23 cellular contexts compared by ENCODE assay signal in genomic region chr13:97120976-97121375, GRCh38.
"Had no signal": no experiment of that assay in that cellular context is flagged by ENCODE, and none has a peak within 500 bp of the region (broad histone marks: within the 10 kb centered on the region; RNA-seq: fewer than 3 reads in every experiment).

No MANE protein-coding gene starts in this region.

- H3K4me3 ChIP-seq: breast epithelium, coronary artery, hepatocyte, ovary, prostate gland, thoracic aorta, upper lobe of left lung had no signal

- FAIRE-seq: frontal cortex, TTC549 had no signal

- ATAC-seq: left ventricle myocardium superior had no signal

- H3K4me2 ChIP-seq: hepatocyte had no signal

- H3K9me3 ChIP-seq: breast epithelium, neutrophil, ovary, prostate gland, thoracic aorta, upper lobe of left lung had no signal

- H3K27me3 ChIP-seq: breast epithelium, hepatocyte, ovary, upper lobe of left lung had no signal

- DNase-seq: activated B cell treated with CpG ODN at 0.5 μM for 24 hours; activated CD4-positive, alpha-beta T cell treated with anti-CD3 and anti-CD28 coated beads, Interleukin-2, amount 50 U/mL, for 4 hours; activated CD8-positive, alpha-beta memory T cell treated with anti-CD3 and anti-CD28 coated beads for 24 hours; activated CD8-positive, alpha-beta memory T cell treated with anti-CD3 and anti-CD28 coated beads, Interleukin-2, amount 50 U/mL, for 4 hours; activated naive CD4-positive, alpha-beta T cell; activated naive CD8-positive, alpha-beta T cell treated with anti-CD3 and anti-CD28 coated beads for 36 hours; activated T-cell treated with anti-CD3 and anti-CD28 coated beads, Interleukin-2, amount 50 U/mL, for 24 hours; cerebellar nuclear complex; glutamatergic neuron; left ventricle myocardium superior; ovary; stimulated activated CD4-positive, alpha-beta T cell treated with anti-CD3 and anti-CD28 coated beads, Interleukin-4, amount 100 ng/mL, for 24 hours; stimulated activated naive CD4-positive, alpha-beta T cell treated with Interleukin-2 at 50 U/mL for 16 hours; T-helper 1 cell; upper lobe of left lung had no signal

- H3K27ac ChIP-seq: breast epithelium, coronary artery, neutrophil, ovary, prostate gland, thoracic aorta, upper lobe of left lung had no signal

- H3K79me2 ChIP-seq: hepatocyte had no signal

- H2AFZ ChIP-seq: hepatocyte had no signal

- H3K4me1 ChIP-seq: prostate gland had no signal

- H3K36me3 ChIP-seq: breast epithelium, neutrophil, ovary, prostate gland, thoracic aorta, upper lobe of left lung had no signal
